ENCODE assay signal across 22 cellular contexts in the genomic region with DNA sequence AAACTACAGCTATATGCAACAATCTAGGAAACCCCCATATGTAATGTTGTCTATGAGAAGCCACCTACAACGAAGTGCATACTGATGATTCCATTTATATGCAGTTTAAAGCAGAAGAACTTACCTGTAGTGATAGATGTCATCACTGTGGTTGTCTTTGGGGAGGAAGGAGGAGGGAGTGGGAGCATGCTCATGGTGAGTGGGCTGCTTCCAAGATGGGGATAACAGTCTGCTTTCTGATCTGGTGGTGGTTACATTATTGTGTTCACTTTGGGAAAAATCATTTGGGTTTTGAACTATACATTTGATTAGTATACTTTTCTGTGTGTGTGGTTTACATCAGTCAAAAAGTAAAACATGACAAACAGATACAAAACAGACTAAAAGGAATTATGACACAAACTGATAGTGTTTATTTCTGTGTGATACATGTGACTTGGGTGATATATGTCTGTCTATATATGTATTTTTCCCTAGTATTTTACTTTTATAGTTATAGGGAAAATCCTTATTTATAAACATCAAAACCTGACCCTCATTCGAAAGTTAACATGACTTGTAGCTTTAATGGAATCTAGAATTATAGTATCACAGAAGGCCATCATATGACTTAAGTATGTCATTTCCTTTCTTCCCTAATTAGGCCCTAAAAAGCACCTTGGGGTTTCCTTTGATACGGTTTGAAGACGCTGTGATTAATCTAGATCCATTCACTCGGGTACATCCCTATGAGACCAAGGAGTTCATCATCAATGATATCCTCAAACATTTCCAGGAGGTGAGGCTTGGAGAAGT.
DNase-seq lines count a peak whose midpoint lies in the region; ATAC-seq and TF ChIP-seq lines count a peak whose summit lies in the region.
"Had no signal": no experiment of that assay in that cellular context is flagged by ENCODE, and none has a peak within 500 bp of the region (broad histone marks: within the 10 kb centered on the region; RNA-seq: fewer than 3 reads in every experiment).

No MANE protein-coding gene starts in this region.

- H3K4me3 Mint-ChIP-seq in T-helper 2 cell treated with Interferon-gamma antibody and Interleukin-4, amounts not matched to agents 5 μg/mL and 100 μg/mL, for 36 hours = no peak overlapping the region
- H3K4me3 Mint-ChIP-seq in activated T-helper 17 cell treated with anti-CD3 and anti-CD28 coated beads, Interleukin-2, amount 50 U/mL, for 72 hours = peak overlapping the region; percentile 61
- no peak overlapping the region for H3K4me3 Mint-ChIP-seq in memory B cell
- H3K4me3 Mint-ChIP-seq in effector memory CD8-positive, alpha-beta T cell = no peak overlapping the region
- H3K4me3 Mint-ChIP-seq: activated B cell treated with CpG ODN at 0.5 μM for 24 hours, GM23338, neural crest cell had no signal

- peaks cover 8% of the 10 kb centered on the region for H3K9me3 Mint-ChIP-seq in T-helper 2 cell treated with Interferon-gamma antibody and Interleukin-4, amounts not matched to agents 5 μg/mL and 100 μg/mL, for 36 hours
- H3K9me3 Mint-ChIP-seq in activated T-helper 17 cell treated with anti-CD3 and anti-CD28 coated beads, Interleukin-2, amount 50 U/mL, for 72 hours = no peaks in the 10 kb centered on the region
- peaks cover 6% of the 10 kb centered on the region for H3K9me3 Mint-ChIP-seq in memory B cell
- no peaks in the 10 kb centered on the region for H3K9me3 Mint-ChIP-seq in effector memory CD8-positive, alpha-beta T cell

- H3K36me3 Mint-ChIP-seq in T-helper 2 cell treated with Interferon-gamma antibody and Interleukin-4, amounts not matched to agents 5 μg/mL and 100 μg/mL, for 36 hours (ENCODE audit: low read depth) = peaks cover 61% of the 10 kb centered on the region
- peaks cover 71% of the 10 kb centered on the region for H3K36me3 Mint-ChIP-seq in activated T-helper 17 cell treated with anti-CD3 and anti-CD28 coated beads, Interleukin-2, amount 50 U/mL, for 72 hours (ENCODE audit: low read depth)
- peaks cover 49% of the 10 kb centered on the region for H3K36me3 Mint-ChIP-seq in memory B cell
- H3K36me3 Mint-ChIP-seq in effector memory CD8-positive, alpha-beta T cell (ENCODE audit: insufficient read depth) = peaks cover 23% of the 10 kb centered on the region

- H3K4me3 ChIP-seq in ACC112 (ENCODE audit: low read depth, low read length) (no peak overlapping the region), Peyer's patch (no peak overlapping the region)
- H3K4me3 ChIP-seq: GM23338, tibial nerve had no signal

- H3K9me3 ChIP-seq in Peyer's patch = no peaks in the 10 kb centered on the region
- H3K9me3 ChIP-seq: tibial nerve had no signal

- peak; percentile 78 for ATAC-seq in activated T-helper 17 cell treated with anti-CD3 and anti-CD28 coated beads, Interleukin-2, amount 50 U/mL, for 72 hours (replicated peaks)
- no peak for ATAC-seq in memory B cell (ENCODE audit: low read depth)
- ATAC-seq in effector memory CD8-positive, alpha-beta T cell (replicated peaks) = no peak
- ATAC-seq: GM23338 had no signal

- no peaks in the 10 kb centered on the region for H3K4me1 ChIP-seq in ACC112 (ENCODE audit: control insufficient read depth, insufficient read depth, low read length, unreplicated experiment)
- H3K4me1 ChIP-seq in Peyer's patch = no peaks in the 10 kb centered on the region

- no peak for TF ChIP-seq CTCF in Peyer's patch (IDR thresholded peaks at IDR 0.05)

- TF ChIP-seq POLR2A in Peyer's patch (IDR thresholded peaks at IDR 0.05) = no peak

- no peaks in the 10 kb centered on the region for H3K79me2 ChIP-seq in ACC112 (ENCODE audit: control insufficient read depth, insufficient read depth, low read length, unreplicated experiment)

- H3K27me3 ChIP-seq in ACC112 (ENCODE audit: insufficient read depth, low read length) = no peaks in the 10 kb centered on the region
- H3K27me3 ChIP-seq in Peyer's patch = no peaks in the 10 kb centered on the region
- H3K27me3 ChIP-seq: tibial nerve had no signal

- no peak overlapping the region for H2AFZ ChIP-seq in ACC112 (ENCODE audit: low read length, unreplicated experiment)
- H2AFZ ChIP-seq: GM23338 had no signal

- no peaks in the 10 kb centered on the region for H3K27me3 Mint-ChIP-seq in T-helper 2 cell treated with Interferon-gamma antibody and Interleukin-4, amounts not matched to agents 5 μg/mL and 100 μg/mL, for 36 hours (ENCODE audit: low read depth)
- no peaks in the 10 kb centered on the region for H3K27me3 Mint-ChIP-seq in activated T-helper 17 cell treated with anti-CD3 and anti-CD28 coated beads, Interleukin-2, amount 50 U/mL, for 72 hours
- no peaks in the 10 kb centered on the region for H3K27me3 Mint-ChIP-seq in memory B cell
- no peaks in the 10 kb centered on the region for H3K27me3 Mint-ChIP-seq in effector memory CD8-positive, alpha-beta T cell
- H3K27me3 Mint-ChIP-seq: activated B cell treated with CpG ODN at 0.5 μM for 24 hours had no signal

- peaks cover 6% of the 10 kb centered on the region for H3K4me1 Mint-ChIP-seq in T-helper 2 cell treated with Interferon-gamma antibody and Interleukin-4, amounts not matched to agents 5 μg/mL and 100 μg/mL, for 36 hours (ENCODE audit: low read depth)
- H3K4me1 Mint-ChIP-seq in activated T-helper 17 cell treated with anti-CD3 and anti-CD28 coated beads, Interleukin-2, amount 50 U/mL, for 72 hours = peaks cover 24% of the 10 kb centered on the region
- peaks cover 4% of the 10 kb centered on the region for H3K4me1 Mint-ChIP-seq in memory B cell
- H3K4me1 Mint-ChIP-seq in effector memory CD8-positive, alpha-beta T cell (ENCODE audit: low read depth in 2 of 2) = peaks cover 3 to 4% of the 10 kb centered on the region in 2 donors
- H3K4me1 Mint-ChIP-seq: GM23338, neural crest cell had no signal

- DNase-seq in T-helper 2 cell treated with Interferon-gamma antibody and Interleukin-4, amounts not matched to agents 5 μg/mL and 100 μg/mL, for 36 hours (ENCODE audit: low spot score) = no peak
- no peak for DNase-seq in T-helper 2 cell
- no peak for DNase-seq in memory B cell (ENCODE audit: low spot score in 2 of 2)
- DNase-seq in effector memory CD8-positive, alpha-beta T cell = no peak
- DNase-seq in NCI-H526 (lab: John Stamatoyannopoulos, UW) = no peak
- no peak for DNase-seq in Peyer's patch
- DNase-seq: activated B cell treated with CpG ODN at 0.5 μM for 24 hours; activated effector memory CD4-positive, alpha-beta T cell treated with Interleukin-2 at 50 U/mL for 16 hours; anterior cingulate cortex; NCI-H1105; NCI-H2081; NCI-H226; NCI-H82; posterior cingulate gyrus; stimulated activated CD4-positive, alpha-beta T cell treated with anti-CD3 and anti-CD28 coated beads, Interleukin-4, amount 100 ng/mL, for 4 hours; T1000 had no signal

- H3K36me3 ChIP-seq in ACC112 (ENCODE audit: insufficient read depth, low read length) (peaks cover 28% of the 10 kb centered on the region), Peyer's patch (peaks cover 0 to 36% (median 0%) of the 10 kb centered on the region in 3 donors)

- H3K27ac ChIP-seq in ACC112 (ENCODE audit: low read depth, low read length) (peak overlapping the region; percentile 26; the same call in 1 of the 2 replicates), Peyer's patch (no peak overlapping the region)
- H3K27ac ChIP-seq: 22Rv1 had no signal

- peak overlapping the region; percentile 5 for H3K27ac Mint-ChIP-seq in T-helper 2 cell treated with Interferon-gamma antibody and Interleukin-4, amounts not matched to agents 5 μg/mL and 100 μg/mL, for 36 hours
- H3K27ac Mint-ChIP-seq in activated T-helper 17 cell treated with anti-CD3 and anti-CD28 coated beads, Interleukin-2, amount 50 U/mL, for 72 hours = peak overlapping the region; percentile 91
- peak overlapping the region; percentile 10 for H3K27ac Mint-ChIP-seq in memory B cell
- no peak overlapping the region for H3K27ac Mint-ChIP-seq in effector memory CD8-positive, alpha-beta T cell
- H3K27ac Mint-ChIP-seq: activated B cell treated with CpG ODN at 0.5 μM for 24 hours, GM23338 had no signal

Comparison
In these comparisons a context has a peak if more than half of its experiments do, and no peak if none do; other contexts are left out.
1. H3K27ac Mint-ChIP-seq: peak in T-helper 2 cell treated with Interferon-gamma antibody and Interleukin-4, amounts not matched to agents 5 μg/mL and 100 μg/mL, for 36 hours (single experiment), activated T-helper 17 cell treated with anti-CD3 and anti-CD28 coated beads, Interleukin-2, amount 50 U/mL, for 72 hours (single experiment) and memory B cell (single experiment); none in effector memory CD8-positive, alpha-beta T cell (0 of 2).